In the genomic region with DNA sequence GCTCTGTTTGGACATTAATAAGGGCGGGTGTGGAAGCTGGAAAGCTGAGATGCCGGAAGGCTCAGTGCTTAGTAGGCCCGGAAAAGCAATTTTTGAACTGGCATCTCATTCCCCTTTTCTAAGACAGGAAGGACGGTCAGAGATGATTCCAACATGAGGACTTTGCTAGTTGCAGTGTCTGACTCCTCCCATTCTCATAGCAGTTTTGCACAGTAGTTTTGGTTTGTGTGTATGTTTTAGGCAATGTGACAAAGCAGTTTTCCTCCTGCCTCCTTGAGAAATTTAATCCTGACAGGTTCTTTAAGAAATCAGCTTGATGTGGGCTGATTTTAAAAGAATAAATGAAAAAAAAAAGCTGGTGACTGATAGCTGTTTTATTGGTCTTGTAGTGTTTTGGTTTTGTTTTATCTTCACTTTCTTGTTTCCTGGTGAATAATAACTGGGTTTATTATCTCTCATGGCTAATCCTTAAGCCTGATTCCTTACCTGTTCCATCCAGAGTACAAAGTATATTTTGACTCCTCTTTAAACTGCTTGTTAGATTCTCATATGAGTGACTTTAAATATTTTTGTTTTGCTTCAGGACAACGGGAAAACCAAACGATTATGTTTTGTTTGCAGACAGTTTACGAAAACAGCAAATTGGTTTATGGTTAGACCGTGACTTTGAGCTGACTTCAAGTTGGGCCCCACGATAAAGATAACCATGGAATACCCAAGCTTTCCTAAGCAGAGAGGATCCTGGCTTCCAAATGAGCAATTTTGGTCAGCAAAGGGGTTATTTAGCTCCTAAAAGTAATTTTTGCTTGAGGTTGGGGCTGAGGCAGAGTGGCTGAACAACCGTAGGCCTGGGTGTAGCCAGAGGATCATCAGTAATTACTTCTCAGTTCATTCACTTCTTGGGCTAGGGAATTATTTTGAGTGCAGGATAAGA, we compare ENCODE assay signal across 11 cellular contexts. TPM values are rescaled to one million over a fixed set of nuclear protein-coding genes. Genes with fewer than 3 reads are reported as not detected.
DNase-seq lines count a peak whose midpoint lies in the region; ATAC-seq, FAIRE-seq and TF ChIP-seq lines count a peak whose summit lies in the region.
"Had no signal": no experiment of that assay in that cellular context is flagged by ENCODE, and none has a peak within 500 bp of the region (broad histone marks: within the 10 kb centered on the region; RNA-seq: fewer than 3 reads in every experiment).

No MANE protein-coding gene starts in this region.

- POLR2A ChIA-PET in A549 (lab: Yijun Ruan, JAX), result interaction anchor here (0.9 to 1.1 kb wide), 4 partner anchors 9 to 68 kb away, joined by 3 to 4 read pairs (median 3); no protein-coding TSS in a partner anchor
- POLR2A ChIA-PET in activated CD4-positive, alpha-beta memory T cell treated with anti-CD3 and anti-CD28 coated beads for 36 hours (lab: Charles Lee), result interaction anchor here (0.7 to 2.9 kb wide), 10 partner anchors 12 to 93 kb away, joined by 3 to 14 read pairs (median 4); no protein-coding TSS in a partner anchor

- H3K27me3 Mint-ChIP-seq in activated CD4-positive, alpha-beta memory T cell treated with anti-CD3 and anti-CD28 coated beads for 36 hours, result no peaks in the 10 kb centered on the region

- intact Hi-C loops in activated CD4-positive, alpha-beta memory T cell treated with anti-CD3 and anti-CD28 coated beads for 36 hours (cut with micrococcal nuclease), result loop anchor here (1.0 to 2.0 kb wide), 5 partner anchors 18 to 72 kb away; no protein-coding TSS in a partner anchor

- WGBS in A549 (ENCODE audit: missing lambda C conversion rate), result 21% methylated on average over 10 of the region's 10 CpGs

- H3K36me3 Mint-ChIP-seq in activated CD4-positive, alpha-beta memory T cell treated with anti-CD3 and anti-CD28 coated beads for 36 hours, result peaks cover 30% of the 10 kb centered on the region

- FAIRE-seq in A549 (lab: Jason Lieb, UNC), result no peak

- peaks cover 70% of the 10 kb centered on the region for H3K4me1 ChIP-seq in A549

- peak overlapping the region; percentile 81 for H3K4me2 ChIP-seq in A549

- CTCF ChIA-PET in A549 (lab: Yijun Ruan, JAX), result interaction anchor here (0.6 to 2.3 kb wide), 13 partner anchors 9 to 125 kb away, joined by 3 to 17 read pairs (median 4); no protein-coding TSS in a partner anchor
- CTCF ChIA-PET in activated CD4-positive, alpha-beta memory T cell treated with anti-CD3 and anti-CD28 coated beads for 36 hours (lab: Charles Lee), result interaction anchor here (0.6 to 3.1 kb wide), 11 partner anchors 8 to 125 kb away, joined by 3 to 18 read pairs (median 4); no protein-coding TSS in a partner anchor

- H3K27ac ChIP-seq in A549, result peak overlapping the region; percentile 94 to 100

- peaks cover 47% of the 10 kb centered on the region for H3K4me1 Mint-ChIP-seq in activated CD4-positive, alpha-beta memory T cell treated with anti-CD3 and anti-CD28 coated beads for 36 hours (ENCODE audit: low read depth)

- TF ChIP-seq RAD21 in A549 (conservative IDR thresholded peaks at IDR 0.05 in 1 of 2, IDR thresholded peaks at IDR 0.05 in 1 of 2), result no peak

- TF ChIP-seq POLR2A in A549 (IDR thresholded peaks at IDR 0.05; ENCODE audit: low read length), result no peak
- TF ChIP-seq POLR2A in GM18505 (IDR thresholded peaks at IDR 0.05; ENCODE audit: borderline replicate concordance, extremely low read depth, insufficient read depth, insufficient read length), result no peak

- ATAC-seq in A549, result no peak
- no peak for ATAC-seq in HG03342 (IDR thresholded peaks at IDR 0.05; ENCODE audit: unreplicated experiment)
- ATAC-seq in GM18505 (IDR thresholded peaks at IDR 0.05; ENCODE audit: unreplicated experiment), result no peak
- no peak for ATAC-seq in GM19467 (IDR thresholded peaks at IDR 0.05; ENCODE audit: unreplicated experiment)

- TF ChIP-seq CTCF in A549 (IDR thresholded peaks at IDR 0.05), result no peak

- H3K4me3 ChIP-seq in A549, result peak overlapping the region; percentile 91
- H3K4me3 ChIP-seq: adrenal gland had no signal

- TF ChIP-seq EP300 in A549 (IDR thresholded peaks at IDR 0.05), result no peak

- no peaks in the 10 kb centered on the region for H3K9me3 Mint-ChIP-seq in activated CD4-positive, alpha-beta memory T cell treated with anti-CD3 and anti-CD28 coated beads for 36 hours

- H3K4me3 Mint-ChIP-seq in activated CD4-positive, alpha-beta memory T cell treated with anti-CD3 and anti-CD28 coated beads for 36 hours, result peak overlapping the region; percentile 53

- peak overlapping the region; percentile 80 for H3K27ac Mint-ChIP-seq in activated CD4-positive, alpha-beta memory T cell treated with anti-CD3 and anti-CD28 coated beads for 36 hours

- DNase-seq in A549 (ENCODE audit: low read depth in 1 of 2, low spot score in 1 of 2) (peak in 1 of 2 experiments; percentile 65), H4 (ENCODE audit: low spot score) (peak; percentile 75), kidney glomerular epithelial cell (lab: John Stamatoyannopoulos, UW) (peak; percentile 29)
- no peak for DNase-seq in activated CD4-positive, alpha-beta memory T cell treated with anti-CD3 and anti-CD28 coated beads for 36 hours
- no peak for DNase-seq in stimulated activated CD4-positive, alpha-beta T cell treated with anti-CD3 and anti-CD28 coated beads, Interleukin-12 subunit alpha, Interleukin-12 subunit beta, amount 100 ng/mL, for 4 hours
- DNase-seq: adrenal gland, HCEC 1CT, NCI-H774 had no signal

- no peaks in the 10 kb centered on the region for H3K9me3 ChIP-seq in A549
- H3K9me3 ChIP-seq: adrenal gland had no signal

TF ChIP-seq in A549, 52 proteins besides CTCF, POLR2A, EP300 and RAD21:
- no peak for TF ChIP-seq TP53 (CRISPR knock-in tag; IDR thresholded peaks at IDR 0.05)
- TF ChIP-seq MAFK (IDR thresholded peaks at IDR 0.05; ENCODE audit: partially characterized antibody), result peak; percentile 28
- TF ChIP-seq JUN (IDR thresholded peaks at IDR 0.05), result 0 out of 5 replicates have a peak, but pooled peaks of 1 of the 2 experiments have one; percentile 19
- no peak for TF ChIP-seq CHD2 (IDR thresholded peaks at IDR 0.05; ENCODE audit: low read length, partially characterized antibody)

RNA-seq across cellular contexts. Expression of a gene that starts 3.4 kb away (rescaled TPM):
- polyA plus RNA-seq in A549 (2011; rRNA removed), result 30.3 and 46.2 TPM in 2 replicates
- 15.4 and 22.0 TPM in 2 replicates for polyA plus RNA-seq in A549 (2012; cell fraction: cytosol; rRNA removed)
- 23.1 and 39.4 TPM in 2 replicates for polyA plus RNA-seq in A549 (2012; cell fraction: nucleus; rRNA removed)
- 47.0 to 55.6 TPM (median 50.5 TPM) in 3 replicates for polyA plus RNA-seq in A549 (2017; fragmentation: RNase III; extraction: RNeasy Plus Mini Kit Qiagen cat#74134 plus additional on column Dnase treatment)
- polyA minus RNA-seq in A549 (2011; rRNA and poly(A)+ RNA removed), result 62.1 and 63.5 TPM in 2 replicates
- total RNA-seq in H4 (2014; rRNA removed; shearing (Covaris generic)), result 16.5 and 19.9 TPM in 2 replicates
- total RNA-seq in activated CD4-positive, alpha-beta memory T cell treated with anti-CD3 and anti-CD28 coated beads for 36 hours, result 10 to 100 TPM; 36.3 to 37.0 TPM

Comparison
In these comparisons a context has a peak if more than half of its experiments do, and no peak if none do; other contexts are left out.
1. DNase-seq: peak in H4 (single experiment) and kidney glomerular epithelial cell (single experiment); none in activated CD4-positive, alpha-beta memory T cell treated with anti-CD3 and anti-CD28 coated beads for 36 hours (single experiment) and stimulated activated CD4-positive, alpha-beta T cell treated with anti-CD3 and anti-CD28 coated beads, Interleukin-12 subunit alpha, Interleukin-12 subunit beta, amount 100 ng/mL, for 4 hours (single experiment).